ENCODE assay signal across 15 cellular contexts in genomic region chr6:158674342-158674969, GRCh38. TPM values are rescaled to one million over a fixed set of nuclear protein-coding genes. Genes with fewer than 3 reads are reported as not detected.
A peak's percentile ranks its signal among the peaks of the same experiment; 100 is the strongest.
DNase-seq lines count a peak whose midpoint lies in the region; ATAC-seq and TF ChIP-seq lines count a peak whose summit lies in the region.
"Had no signal": no experiment of that assay in that cellular context is flagged by ENCODE, and none has a peak within 500 bp of the region (broad histone marks: within the 10 kb centered on the region; RNA-seq: fewer than 3 reads in every experiment).

No MANE protein-coding gene starts in this region.

- peaks cover 4% of the 10 kb centered on the region for H3F3A ChIP-seq in SK-N-SH (replicated peaks; ENCODE audit: insufficient read depth)

- H3K9me3 ChIP-seq in Karpas-422 (ENCODE audit: low read length) (no peaks in the 10 kb centered on the region), SK-N-SH (no peaks in the 10 kb centered on the region), WERI-Rb-1 (ENCODE audit: severe bottlenecking) (no peaks in the 10 kb centered on the region)

- TF ChIP-seq CTCF in SK-N-SH (IDR thresholded peaks at IDR 0.05), result no peak
- no peak for TF ChIP-seq CTCF in WERI-Rb-1 (IDR thresholded peaks at IDR 0.05; ENCODE audit: low read depth, low read length)

- H3K4me1 Mint-ChIP-seq in activated T-helper 2 cell treated with anti-CD3 and anti-CD28 coated beads, Interferon-gamma antibody, Interleukin-2, Interleukin-4, amounts not matched to agents 10 μg/mL and 5 μg/mL and 100 μg/mL, durations not matched to agents 14 hours and 24 hours and 36 hours (ENCODE audit: low read depth), result peaks cover 7% of the 10 kb centered on the region

- no peak overlapping the region for H3K4me3 ChIP-seq in Karpas-422 (ENCODE audit: low read length)
- H3K4me3 ChIP-seq in SK-N-SH (ENCODE audit: low read depth in 2 of 2, low read length in 1 of 2), result no peak overlapping the region
- H3K4me3 ChIP-seq in WERI-Rb-1 (ENCODE audit: low read depth, low read length), result no peak overlapping the region

- peaks cover 5% of the 10 kb centered on the region for H3K9me3 Mint-ChIP-seq in activated T-helper 2 cell treated with anti-CD3 and anti-CD28 coated beads, Interferon-gamma antibody, Interleukin-2, Interleukin-4, amounts not matched to agents 10 μg/mL and 5 μg/mL and 100 μg/mL, durations not matched to agents 14 hours and 24 hours and 36 hours
- H3K9me3 Mint-ChIP-seq: CD8-positive, alpha-beta memory T cell had no signal

- POLR2A ChIA-PET in SK-N-SH (lab: Yijun Ruan, JAX), result no interaction called here

- H2AFZ ChIP-seq in Karpas-422 (ENCODE audit: low read length) (no peak overlapping the region), SK-N-SH (ENCODE audit: low read depth) (no peak overlapping the region)

- DNase-seq in Karpas-422 (peak; percentile 17), SK-N-SH (peak; percentile 43), left colon (no peak), WERI-Rb-1 (no peak), NCI-H345 treated with DMSO at 0.1 percent for 48 hours (lab: John Stamatoyannopoulos, UW; ENCODE audit: unreplicated experiment) (no peak)
- DNase-seq in stimulated activated CD8-positive, alpha-beta memory T cell treated with anti-CD3 and anti-CD28 coated beads, Interleukin-4, amount 100 ng/mL, for 48 hours, result peak; percentile 17
- no peak for DNase-seq in activated T-helper 2 cell treated with anti-CD3 and anti-CD28 coated beads, Interferon-gamma antibody, Interleukin-2, Interleukin-4, amounts not matched to agents 10 μg/mL and 5 μg/mL and 100 μg/mL, durations not matched to agents 14 hours and 24 hours and 36 hours (ENCODE audit: low spot score)
- DNase-seq: C1 segment of cervical spinal cord; CD8-positive, alpha-beta memory T cell; DMS79; NCI-H1436; NCI-H1930; NCI-H2171 treated with DMSO at 0.1 percent for 48 hours; NCI-H774 had no signal

- ATAC-seq in left colon, result peak; percentile 28
- ATAC-seq: Right ventricle myocardium inferior had no signal

- no peak overlapping the region for H3K27ac ChIP-seq in Karpas-422 (ENCODE audit: low read length)
- H3K27ac ChIP-seq in SK-N-SH (ENCODE audit: low read depth in 2 of 2, low read length in 1 of 2), result no peak overlapping the region; a peak in 1 of 4 replicates
- H3K27ac ChIP-seq in WERI-Rb-1, result no peak overlapping the region

- H3K9me2 ChIP-seq in Karpas-422 (replicated peaks; ENCODE audit: insufficient read depth, low read length) (no peaks in the 10 kb centered on the region), SK-N-SH (no peaks in the 10 kb centered on the region)

- TF ChIP-seq RAD21 in SK-N-SH (IDR thresholded peaks at IDR 0.05; ENCODE audit: low read length), result no peak

- H3K4me1 ChIP-seq in Karpas-422 (ENCODE audit: low read length) (no peaks in the 10 kb centered on the region), SK-N-SH (ENCODE audit: control insufficient read depth in 1 of 2, insufficient read depth in 2 of 2, low read depth in 1 of 2, low read length in 1 of 2) (peaks cover 0 to 3% of the 10 kb centered on the region in 2 experiments; a peak in 1 of 4 replicates)

- H4K20me1 ChIP-seq in Karpas-422 (ENCODE audit: insufficient read depth, low read depth, low read length) (no peaks in the 10 kb centered on the region), SK-N-SH (ENCODE audit: insufficient read depth) (no peaks in the 10 kb centered on the region)

- H3K79me2 ChIP-seq in Karpas-422 (ENCODE audit: low read length) (no peaks in the 10 kb centered on the region), SK-N-SH (ENCODE audit: insufficient read depth) (no peaks in the 10 kb centered on the region)

- H3K27ac Mint-ChIP-seq in activated T-helper 2 cell treated with anti-CD3 and anti-CD28 coated beads, Interferon-gamma antibody, Interleukin-2, Interleukin-4, amounts not matched to agents 10 μg/mL and 5 μg/mL and 100 μg/mL, durations not matched to agents 14 hours and 24 hours and 36 hours, result no peak overlapping the region

- peaks cover 83% of the 10 kb centered on the region for H3K36me3 Mint-ChIP-seq in activated T-helper 2 cell treated with anti-CD3 and anti-CD28 coated beads, Interferon-gamma antibody, Interleukin-2, Interleukin-4, amounts not matched to agents 10 μg/mL and 5 μg/mL and 100 μg/mL, durations not matched to agents 14 hours and 24 hours and 36 hours (ENCODE audit: low read depth)

- 79% methylated on average over 14 of the region's 14 CpGs for WGBS in SK-N-SH (ENCODE audit: low lambda C conversion rate)

- H3K4me3 Mint-ChIP-seq in activated T-helper 2 cell treated with anti-CD3 and anti-CD28 coated beads, Interferon-gamma antibody, Interleukin-2, Interleukin-4, amounts not matched to agents 10 μg/mL and 5 μg/mL and 100 μg/mL, durations not matched to agents 14 hours and 24 hours and 36 hours (ENCODE audit: low read depth), result no peak overlapping the region
- H3K4me3 Mint-ChIP-seq: CD8-positive, alpha-beta memory T cell had no signal

- H3K27me3 Mint-ChIP-seq in activated T-helper 2 cell treated with anti-CD3 and anti-CD28 coated beads, Interferon-gamma antibody, Interleukin-2, Interleukin-4, amounts not matched to agents 10 μg/mL and 5 μg/mL and 100 μg/mL, durations not matched to agents 14 hours and 24 hours and 36 hours (ENCODE audit: low read depth), result no peaks in the 10 kb centered on the region
- H3K27me3 Mint-ChIP-seq: CD8-positive, alpha-beta memory T cell had no signal

- H3K27me3 ChIP-seq in Karpas-422 (ENCODE audit: low read length), result no peaks in the 10 kb centered on the region
- H3K27me3 ChIP-seq in SK-N-SH (ENCODE audit: insufficient read depth), result no peaks in the 10 kb centered on the region
- no peaks in the 10 kb centered on the region for H3K27me3 ChIP-seq in WERI-Rb-1 (ENCODE audit: insufficient read depth, low read depth, severe bottlenecking)

- intact Hi-C loops in left colon (cut with DNase I, micrococcal nuclease), result no loop called here
- intact Hi-C loops in activated T-helper 2 cell treated with anti-CD3 and anti-CD28 coated beads, Interferon-gamma antibody, Interleukin-2, Interleukin-4, amounts not matched to agents 10 μg/mL and 5 μg/mL and 100 μg/mL, durations not matched to agents 14 hours and 24 hours and 36 hours (cut with micrococcal nuclease), result no loop called here

- CTCF ChIA-PET in SK-N-SH (lab: Yijun Ruan, JAX), result interaction anchor here (1.0 to 1.5 kb wide), 4 partner anchors 14 to 453 kb away, joined by 3 to 5 read pairs (median 4); no protein-coding TSS in a partner anchor

- H3K36me3 ChIP-seq in Karpas-422 (ENCODE audit: insufficient read depth, low read length) (no peaks in the 10 kb centered on the region), SK-N-SH (replicated peaks in 1 of 2; ENCODE audit: control insufficient read depth in 1 of 2, insufficient read depth in 2 of 2, low read length in 1 of 2) (no peaks in the 10 kb centered on the region), WERI-Rb-1 (no peaks in the 10 kb centered on the region)

- H3K9ac ChIP-seq in Karpas-422 (ENCODE audit: low read length), result no peak overlapping the region
- H3K9ac ChIP-seq in SK-N-SH, result no peak overlapping the region

- TF ChIP-seq EP300 in SK-N-SH (IDR thresholded peaks at IDR 0.05; ENCODE audit: borderline replicate concordance in 1 of 2, low read depth in 1 of 2, low read length in 1 of 2), result peak in 1 of 2 experiments; percentile 31; a peak in 1 of 4 replicates

- H3K4me2 ChIP-seq in Karpas-422 (ENCODE audit: low read depth, low read length, poor library complexity, severe bottlenecking), result no peak overlapping the region
- H3K4me2 ChIP-seq in SK-N-SH, result no peak overlapping the region

TF ChIP-seq in SK-N-SH, 30 proteins besides CTCF, POLR2A, EP300 and RAD21:
- TF ChIP-seq GATA2 (CRISPR knock-in tag; IDR thresholded peaks at IDR 0.05) (peak; percentile 42; the same call in 1 of the 2 replicates), FOXM1 (IDR thresholded peaks at IDR 0.05; ENCODE audit: low read depth) (no peak)

RNA-seq across cellular contexts. Expression of gene SYTL3, which starts 24.6 kb away (rescaled TPM):
- 0.41 and 2.2 TPM in 2 replicates for total RNA-seq in Karpas-422 (2014; rRNA removed; shearing (Covaris generic); ENCODE audit: low replicate concordance)
- 2.0 and 2.3 TPM in 2 replicates for polyA plus RNA-seq in SK-N-SH (2012; rRNA removed)
- polyA plus RNA-seq in SK-N-SH (2012; cell fraction: cytosol; rRNA removed), result 1.6 and 1.9 TPM in 2 replicates
- 3.5 and 5.0 TPM in 2 replicates for polyA plus RNA-seq in SK-N-SH (2012; cell fraction: nucleus; rRNA removed)
- 1 to 10 TPM; 2.6 to 2.7 TPM for total RNA-seq in left colon
- total RNA-seq in activated T-helper 2 cell treated with anti-CD3 and anti-CD28 coated beads, Interferon-gamma antibody, Interleukin-2, Interleukin-4, amounts not matched to agents 10 μg/mL and 5 μg/mL and 100 μg/mL, durations not matched to agents 14 hours and 24 hours and 36 hours, result 232 and 242 TPM in 2 replicates

RNA-seq across cellular contexts. Expression of gene DYNLT1, which starts 29.9 kb away (rescaled TPM):
- 13.4 and 19.9 TPM in 2 replicates for total RNA-seq in Karpas-422 (2014; rRNA removed; shearing (Covaris generic); ENCODE audit: low replicate concordance)
- polyA plus RNA-seq in SK-N-SH (2012; rRNA removed), result 306 and 390 TPM in 2 replicates
- polyA plus RNA-seq in SK-N-SH (2012; cell fraction: cytosol; rRNA removed), result 392 and 450 TPM in 2 replicates
- polyA plus RNA-seq in SK-N-SH (2012; cell fraction: nucleus; rRNA removed), result 181 and 247 TPM in 2 replicates
- 100 to 1,000 TPM; 142 to 178 TPM for total RNA-seq in left colon
- total RNA-seq in activated T-helper 2 cell treated with anti-CD3 and anti-CD28 coated beads, Interferon-gamma antibody, Interleukin-2, Interleukin-4, amounts not matched to agents 10 μg/mL and 5 μg/mL and 100 μg/mL, durations not matched to agents 14 hours and 24 hours and 36 hours, result 94.4 and 108 TPM in 2 replicates

Comparison
In these comparisons a context has a peak if more than half of its experiments do, and no peak if none do; other contexts are left out.
1. DNase-seq: peak in Karpas-422 (single experiment), SK-N-SH (single experiment) and stimulated activated CD8-positive, alpha-beta memory T cell treated with anti-CD3 and anti-CD28 coated beads, Interleukin-4, amount 100 ng/mL, for 48 hours (single experiment); none in left colon (0 of 2), WERI-Rb-1 (single experiment), NCI-H345 treated with DMSO at 0.1 percent for 48 hours (single experiment) and activated T-helper 2 cell treated with anti-CD3 and anti-CD28 coated beads, Interferon-gamma antibody, Interleukin-2, Interleukin-4, amounts not matched to agents 10 μg/mL and 5 μg/mL and 100 μg/mL, durations not matched to agents 14 hours and 24 hours and 36 hours (single experiment).
2. RNA of gene SYTL3, which starts 24.6 kb away (total RNA-seq): 232 to 242 TPM in activated T-helper 2 cell treated with anti-CD3 and anti-CD28 coated beads, Interferon-gamma antibody, Interleukin-2, Interleukin-4, amounts not matched to agents 10 μg/mL and 5 μg/mL and 100 μg/mL, durations not matched to agents 14 hours and 24 hours and 36 hours; 2.6 to 2.7 TPM in left colon and 0.41 to 2.2 TPM in Karpas-422; every median in the first group is over 10 times any median in the second.